In the genomic region with DNA sequence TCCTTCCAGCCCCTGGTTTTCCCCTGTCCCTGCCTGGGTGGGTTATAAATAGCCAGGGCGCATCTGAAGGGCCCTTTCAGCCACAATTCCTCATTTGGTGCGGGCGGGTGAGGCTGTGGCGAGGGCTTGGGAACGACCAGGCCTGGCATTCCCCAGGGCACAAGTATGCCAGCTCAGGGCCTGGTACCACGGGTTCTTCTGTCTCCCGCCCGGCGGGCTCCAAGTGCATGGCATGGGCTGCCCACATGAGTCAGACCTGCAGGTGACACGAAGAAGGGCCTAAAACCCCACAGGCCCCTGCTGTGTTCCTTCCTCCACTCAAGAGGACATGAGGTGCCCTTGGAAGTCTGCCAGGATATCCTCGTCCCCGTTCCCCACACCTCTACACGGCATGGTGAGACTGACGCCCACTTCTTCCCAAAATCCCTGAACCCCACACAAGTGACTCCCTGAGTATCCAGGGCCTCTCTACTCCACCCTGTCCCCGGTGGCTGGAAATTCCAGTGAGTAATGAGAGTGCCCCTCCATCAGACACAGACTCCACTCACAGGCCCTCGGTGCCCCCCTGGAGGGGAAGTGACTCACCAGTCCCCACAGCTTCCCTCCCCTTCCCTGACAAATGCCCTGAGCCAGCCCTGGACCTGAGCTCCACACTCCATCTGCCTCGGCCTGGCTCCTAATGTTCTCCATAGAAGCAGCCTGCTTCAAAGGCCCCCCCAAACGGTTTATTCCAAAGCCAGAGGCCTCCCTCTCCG, we compare ENCODE assay signal across 1 cellular context.
A peak's percentile ranks its signal among the peaks of the same experiment; 100 is the strongest.
TF ChIP-seq lines count a peak whose summit lies in the region.

No MANE protein-coding gene starts in this region.

TF ChIP-seq in HepG2, 621 proteins besides CTCF, POLR2A, EP300 and RAD21 (continued from another document and continues in another):
- TF ChIP-seq GMEB2 (CRISPR knock-in tag; IDR thresholded peaks at IDR 0.05; ENCODE audit: low read depth): no peak
- TF ChIP-seq, protein P1, sequence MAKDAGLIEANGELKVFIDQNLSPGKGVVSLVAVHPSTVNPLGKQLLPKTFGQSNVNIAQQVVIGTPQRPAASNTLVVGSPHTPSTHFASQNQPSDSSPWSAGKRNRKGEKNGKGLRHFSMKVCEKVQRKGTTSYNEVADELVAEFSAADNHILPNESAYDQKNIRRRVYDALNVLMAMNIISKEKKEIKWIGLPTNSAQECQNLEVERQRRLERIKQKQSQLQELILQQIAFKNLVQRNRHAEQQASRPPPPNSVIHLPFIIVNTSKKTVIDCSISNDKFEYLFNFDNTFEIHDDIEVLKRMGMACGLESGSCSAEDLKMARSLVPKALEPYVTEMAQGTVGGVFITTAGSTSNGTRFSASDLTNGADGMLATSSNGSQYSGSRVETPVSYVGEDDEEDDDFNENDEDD (CRISPR knock-in tag; IDR thresholded peaks at IDR 0.05; ENCODE audit: borderline replicate concordance): no peak
- TF ChIP-seq ZBTB1 (CRISPR knock-in tag; IDR thresholded peaks at IDR 0.05; ENCODE audit: borderline replicate concordance): no peak
- TF ChIP-seq, protein P2, sequence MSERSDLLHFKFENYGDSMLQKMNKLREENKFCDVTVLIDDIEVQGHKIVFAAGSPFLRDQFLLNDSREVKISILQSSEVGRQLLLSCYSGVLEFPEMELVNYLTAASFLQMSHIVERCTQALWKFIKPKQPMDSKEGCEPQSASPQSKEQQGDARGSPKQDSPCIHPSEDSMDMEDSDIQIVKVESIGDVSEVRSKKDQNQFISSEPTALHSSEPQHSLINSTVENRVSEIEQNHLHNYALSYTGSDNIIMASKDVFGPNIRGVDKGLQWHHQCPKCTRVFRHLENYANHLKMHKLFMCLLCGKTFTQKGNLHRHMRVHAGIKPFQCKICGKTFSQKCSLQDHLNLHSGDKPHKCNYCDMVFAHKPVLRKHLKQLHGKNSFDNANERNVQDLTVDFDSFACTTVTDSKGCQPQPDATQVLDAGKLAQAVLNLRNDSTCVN (CRISPR knock-in tag; IDR thresholded peaks at IDR 0.05; ENCODE audit: borderline replicate concordance): no peak
- TF ChIP-seq, protein P3, sequence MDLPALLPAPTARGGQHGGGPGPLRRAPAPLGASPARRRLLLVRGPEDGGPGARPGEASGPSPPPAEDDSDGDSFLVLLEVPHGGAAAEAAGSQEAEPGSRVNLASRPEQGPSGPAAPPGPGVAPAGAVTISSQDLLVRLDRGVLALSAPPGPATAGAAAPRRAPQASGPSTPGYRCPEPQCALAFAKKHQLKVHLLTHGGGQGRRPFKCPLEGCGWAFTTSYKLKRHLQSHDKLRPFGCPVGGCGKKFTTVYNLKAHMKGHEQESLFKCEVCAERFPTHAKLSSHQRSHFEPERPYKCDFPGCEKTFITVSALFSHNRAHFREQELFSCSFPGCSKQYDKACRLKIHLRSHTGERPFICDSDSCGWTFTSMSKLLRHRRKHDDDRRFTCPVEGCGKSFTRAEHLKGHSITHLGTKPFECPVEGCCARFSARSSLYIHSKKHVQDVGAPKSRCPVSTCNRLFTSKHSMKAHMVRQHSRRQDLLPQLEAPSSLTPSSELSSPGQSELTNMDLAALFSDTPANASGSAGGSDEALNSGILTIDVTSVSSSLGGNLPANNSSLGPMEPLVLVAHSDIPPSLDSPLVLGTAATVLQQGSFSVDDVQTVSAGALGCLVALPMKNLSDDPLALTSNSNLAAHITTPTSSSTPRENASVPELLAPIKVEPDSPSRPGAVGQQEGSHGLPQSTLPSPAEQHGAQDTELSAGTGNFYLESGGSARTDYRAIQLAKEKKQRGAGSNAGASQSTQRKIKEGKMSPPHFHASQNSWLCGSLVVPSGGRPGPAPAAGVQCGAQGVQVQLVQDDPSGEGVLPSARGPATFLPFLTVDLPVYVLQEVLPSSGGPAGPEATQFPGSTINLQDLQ (CRISPR knock-in tag; IDR thresholded peaks at IDR 0.05): no peak
- no peak for TF ChIP-seq FOXK1 (CRISPR knock-in tag; IDR thresholded peaks at IDR 0.05; ENCODE audit: borderline replicate concordance, low read depth)
- peak; percentile 42; the same call in 1 of the 2 replicates for TF ChIP-seq ZKSCAN8 (CRISPR knock-in tag; IDR thresholded peaks at IDR 0.05; ENCODE audit: borderline replicate concordance)
- no peak for TF ChIP-seq ZNF460 (CRISPR knock-in tag; IDR thresholded peaks at IDR 0.05; ENCODE audit: borderline replicate concordance)
- TF ChIP-seq ZNF207 (IDR thresholded peaks at IDR 0.05; ENCODE audit: borderline replicate concordance): no peak
- no peak for TF ChIP-seq NFKBIZ (CRISPR knock-in tag; IDR thresholded peaks at IDR 0.05)
- no peak for TF ChIP-seq MED8 (CRISPR knock-in tag; IDR thresholded peaks at IDR 0.05; ENCODE audit: insufficient replicate concordance)
- TF ChIP-seq NCOA2 (CRISPR knock-in tag; IDR thresholded peaks at IDR 0.05): no peak
- no peak for TF ChIP-seq HNF1B (CRISPR knock-in tag; IDR thresholded peaks at IDR 0.05)
- no peak for TF ChIP-seq KDM5B (CRISPR knock-in tag; IDR thresholded peaks at IDR 0.05; ENCODE audit: borderline replicate concordance)
- TF ChIP-seq ZSCAN20 (CRISPR knock-in tag; IDR thresholded peaks at IDR 0.05; ENCODE audit: borderline replicate concordance): no peak
- no peak for TF ChIP-seq NCOR1 (IDR thresholded peaks at IDR 0.05; ENCODE audit: borderline replicate concordance, low read length)
- TF ChIP-seq, protein P4, sequence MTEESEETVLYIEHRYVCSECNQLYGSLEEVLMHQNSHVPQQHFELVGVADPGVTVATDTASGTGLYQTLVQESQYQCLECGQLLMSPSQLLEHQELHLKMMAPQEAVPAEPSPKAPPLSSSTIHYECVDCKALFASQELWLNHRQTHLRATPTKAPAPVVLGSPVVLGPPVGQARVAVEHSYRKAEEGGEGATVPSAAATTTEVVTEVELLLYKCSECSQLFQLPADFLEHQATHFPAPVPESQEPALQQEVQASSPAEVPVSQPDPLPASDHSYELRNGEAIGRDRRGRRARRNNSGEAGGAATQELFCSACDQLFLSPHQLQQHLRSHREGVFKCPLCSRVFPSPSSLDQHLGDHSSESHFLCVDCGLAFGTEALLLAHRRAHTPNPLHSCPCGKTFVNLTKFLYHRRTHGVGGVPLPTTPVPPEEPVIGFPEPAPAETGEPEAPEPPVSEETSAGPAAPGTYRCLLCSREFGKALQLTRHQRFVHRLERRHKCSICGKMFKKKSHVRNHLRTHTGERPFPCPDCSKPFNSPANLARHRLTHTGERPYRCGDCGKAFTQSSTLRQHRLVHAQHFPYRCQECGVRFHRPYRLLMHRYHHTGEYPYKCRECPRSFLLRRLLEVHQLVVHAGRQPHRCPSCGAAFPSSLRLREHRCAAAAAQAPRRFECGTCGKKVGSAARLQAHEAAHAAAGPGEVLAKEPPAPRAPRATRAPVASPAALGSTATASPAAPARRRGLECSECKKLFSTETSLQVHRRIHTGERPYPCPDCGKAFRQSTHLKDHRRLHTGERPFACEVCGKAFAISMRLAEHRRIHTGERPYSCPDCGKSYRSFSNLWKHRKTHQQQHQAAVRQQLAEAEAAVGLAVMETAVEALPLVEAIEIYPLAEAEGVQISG (CRISPR knock-in tag; IDR thresholded peaks at IDR 0.05): no peak
- no peak for TF ChIP-seq MIER3 (CRISPR knock-in tag; IDR thresholded peaks at IDR 0.05; ENCODE audit: borderline replicate concordance)
- TF ChIP-seq ZNF160 (CRISPR knock-in tag; IDR thresholded peaks at IDR 0.05): no peak
- TF ChIP-seq, protein P5, sequence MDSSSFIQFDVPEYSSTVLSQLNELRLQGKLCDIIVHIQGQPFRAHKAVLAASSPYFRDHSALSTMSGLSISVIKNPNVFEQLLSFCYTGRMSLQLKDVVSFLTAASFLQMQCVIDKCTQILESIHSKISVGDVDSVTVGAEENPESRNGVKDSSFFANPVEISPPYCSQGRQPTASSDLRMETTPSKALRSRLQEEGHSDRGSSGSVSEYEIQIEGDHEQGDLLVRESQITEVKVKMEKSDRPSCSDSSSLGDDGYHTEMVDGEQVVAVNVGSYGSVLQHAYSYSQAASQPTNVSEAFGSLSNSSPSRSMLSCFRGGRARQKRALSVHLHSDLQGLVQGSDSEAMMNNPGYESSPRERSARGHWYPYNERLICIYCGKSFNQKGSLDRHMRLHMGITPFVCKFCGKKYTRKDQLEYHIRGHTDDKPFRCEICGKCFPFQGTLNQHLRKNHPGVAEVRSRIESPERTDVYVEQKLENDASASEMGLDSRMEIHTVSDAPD (CRISPR knock-in tag; IDR thresholded peaks at IDR 0.05): no peak
- TF ChIP-seq PITX1 (CRISPR knock-in tag; IDR thresholded peaks at IDR 0.05): no peak
- TF ChIP-seq, protein P6, sequence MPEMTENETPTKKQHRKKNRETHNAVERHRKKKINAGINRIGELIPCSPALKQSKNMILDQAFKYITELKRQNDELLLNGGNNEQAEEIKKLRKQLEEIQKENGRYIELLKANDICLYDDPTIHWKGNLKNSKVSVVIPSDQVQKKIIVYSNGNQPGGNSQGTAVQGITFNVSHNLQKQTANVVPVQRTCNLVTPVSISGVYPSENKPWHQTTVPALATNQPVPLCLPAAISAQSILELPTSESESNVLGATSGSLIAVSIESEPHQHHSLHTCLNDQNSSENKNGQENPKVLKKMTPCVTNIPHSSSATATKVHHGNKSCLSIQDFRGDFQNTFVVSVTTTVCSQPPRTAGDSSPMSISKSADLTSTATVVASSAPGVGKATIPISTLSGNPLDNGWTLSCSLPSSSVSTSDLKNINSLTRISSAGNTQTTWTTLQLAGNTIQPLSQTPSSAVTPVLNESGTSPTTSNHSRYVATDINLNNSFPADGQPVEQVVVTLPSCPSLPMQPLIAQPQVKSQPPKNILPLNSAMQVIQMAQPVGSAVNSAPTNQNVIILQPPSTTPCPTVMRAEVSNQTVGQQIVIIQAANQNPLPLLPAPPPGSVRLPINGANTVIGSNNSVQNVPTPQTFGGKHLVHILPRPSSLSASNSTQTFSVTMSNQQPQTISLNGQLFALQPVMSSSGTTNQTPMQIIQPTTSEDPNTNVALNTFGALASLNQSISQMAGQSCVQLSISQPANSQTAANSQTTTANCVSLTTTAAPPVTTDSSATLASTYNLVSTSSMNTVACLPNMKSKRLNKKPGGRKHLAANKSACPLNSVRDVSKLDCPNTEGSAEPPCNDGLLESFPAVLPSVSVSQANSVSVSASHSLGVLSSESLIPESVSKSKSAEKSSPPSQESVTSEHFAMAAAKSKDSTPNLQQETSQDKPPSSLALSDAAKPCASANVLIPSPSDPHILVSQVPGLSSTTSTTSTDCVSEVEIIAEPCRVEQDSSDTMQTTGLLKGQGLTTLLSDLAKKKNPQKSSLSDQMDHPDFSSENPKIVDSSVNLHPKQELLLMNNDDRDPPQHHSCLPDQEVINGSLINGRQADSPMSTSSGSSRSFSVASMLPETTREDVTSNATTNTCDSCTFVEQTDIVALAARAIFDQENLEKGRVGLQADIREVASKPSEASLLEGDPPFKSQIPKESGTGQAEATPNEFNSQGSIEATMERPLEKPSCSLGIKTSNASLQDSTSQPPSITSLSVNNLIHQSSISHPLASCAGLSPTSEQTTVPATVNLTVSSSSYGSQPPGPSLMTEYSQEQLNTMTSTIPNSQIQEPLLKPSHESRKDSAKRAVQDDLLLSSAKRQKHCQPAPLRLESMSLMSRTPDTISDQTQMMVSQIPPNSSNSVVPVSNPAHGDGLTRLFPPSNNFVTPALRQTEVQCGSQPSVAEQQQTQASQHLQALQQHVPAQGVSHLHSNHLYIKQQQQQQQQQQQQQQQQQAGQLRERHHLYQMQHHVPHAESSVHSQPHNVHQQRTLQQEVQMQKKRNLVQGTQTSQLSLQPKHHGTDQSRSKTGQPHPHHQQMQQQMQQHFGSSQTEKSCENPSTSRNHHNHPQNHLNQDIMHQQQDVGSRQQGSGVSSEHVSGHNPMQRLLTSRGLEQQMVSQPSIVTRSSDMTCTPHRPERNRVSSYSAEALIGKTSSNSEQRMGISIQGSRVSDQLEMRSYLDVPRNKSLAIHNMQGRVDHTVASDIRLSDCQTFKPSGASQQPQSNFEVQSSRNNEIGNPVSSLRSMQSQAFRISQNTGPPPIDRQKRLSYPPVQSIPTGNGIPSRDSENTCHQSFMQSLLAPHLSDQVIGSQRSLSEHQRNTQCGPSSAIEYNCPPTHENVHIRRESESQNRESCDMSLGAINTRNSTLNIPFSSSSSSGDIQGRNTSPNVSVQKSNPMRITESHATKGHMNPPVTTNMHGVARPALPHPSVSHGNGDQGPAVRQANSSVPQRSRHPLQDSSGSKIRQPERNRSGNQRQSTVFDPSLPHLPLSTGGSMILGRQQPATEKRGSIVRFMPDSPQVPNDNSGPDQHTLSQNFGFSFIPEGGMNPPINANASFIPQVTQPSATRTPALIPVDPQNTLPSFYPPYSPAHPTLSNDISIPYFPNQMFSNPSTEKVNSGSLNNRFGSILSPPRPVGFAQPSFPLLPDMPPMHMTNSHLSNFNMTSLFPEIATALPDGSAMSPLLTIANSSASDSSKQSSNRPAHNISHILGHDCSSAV (CRISPR knock-in tag; IDR thresholded peaks at IDR 0.05; ENCODE audit: borderline replicate concordance): no peak
- TF ChIP-seq ZNF331 (CRISPR knock-in tag; IDR thresholded peaks at IDR 0.05): no peak
- TF ChIP-seq MBNL3 (CRISPR knock-in tag; conservative IDR thresholded peaks at IDR 0.05): no peak
- TF ChIP-seq JDP2 (CRISPR knock-in tag; IDR thresholded peaks at IDR 0.05; ENCODE audit: borderline replicate concordance): no peak
- TF ChIP-seq, protein P7, sequence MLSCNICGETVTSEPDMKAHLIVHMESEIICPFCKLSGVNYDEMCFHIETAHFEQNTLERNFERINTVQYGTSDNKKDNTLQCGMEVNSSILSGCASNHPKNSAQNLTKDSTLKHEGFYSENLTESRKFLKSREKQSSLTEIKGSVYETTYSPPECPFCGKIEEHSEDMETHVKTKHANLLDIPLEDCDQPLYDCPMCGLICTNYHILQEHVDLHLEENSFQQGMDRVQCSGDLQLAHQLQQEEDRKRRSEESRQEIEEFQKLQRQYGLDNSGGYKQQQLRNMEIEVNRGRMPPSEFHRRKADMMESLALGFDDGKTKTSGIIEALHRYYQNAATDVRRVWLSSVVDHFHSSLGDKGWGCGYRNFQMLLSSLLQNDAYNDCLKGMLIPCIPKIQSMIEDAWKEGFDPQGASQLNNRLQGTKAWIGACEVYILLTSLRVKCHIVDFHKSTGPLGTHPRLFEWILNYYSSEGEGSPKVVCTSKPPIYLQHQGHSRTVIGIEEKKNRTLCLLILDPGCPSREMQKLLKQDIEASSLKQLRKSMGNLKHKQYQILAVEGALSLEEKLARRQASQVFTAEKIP (CRISPR knock-in tag; IDR thresholded peaks at IDR 0.05; ENCODE audit: borderline replicate concordance): no peak
- no peak for TF ChIP-seq NR3C1 (CRISPR knock-in tag; IDR thresholded peaks at IDR 0.05)
- TF ChIP-seq ZSCAN31 (CRISPR knock-in tag; IDR thresholded peaks at IDR 0.05; ENCODE audit: low read depth): no peak
